Comparison of ENCODE assay signal across 18 cellular contexts in the genomic region with DNA sequence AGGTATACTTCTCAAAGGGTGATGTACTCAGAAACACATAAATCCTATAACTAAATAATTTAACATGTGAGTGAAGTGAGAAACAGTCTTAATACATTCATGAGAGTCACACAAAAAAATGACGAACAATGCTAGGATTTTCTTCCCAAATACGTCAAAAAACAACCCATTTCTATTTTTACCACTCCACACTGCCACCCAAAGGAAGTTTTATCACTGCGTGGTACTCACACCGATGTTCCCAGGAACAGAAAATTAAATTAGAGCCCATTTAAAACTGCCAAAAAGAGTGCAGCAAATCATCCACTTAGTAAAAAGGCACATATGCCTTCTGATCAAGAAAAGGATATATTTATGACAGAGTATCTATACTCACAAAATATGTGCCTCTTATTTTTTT.
A peak's percentile ranks its signal among the peaks of the same experiment; 100 is the strongest.
DNase-seq lines count a peak whose midpoint lies in the region; ATAC-seq, FAIRE-seq and TF ChIP-seq lines count a peak whose summit lies in the region.
"Had no signal": no experiment of that assay in that cellular context is flagged by ENCODE, and none has a peak within 500 bp of the region (broad histone marks: within the 10 kb centered on the region; RNA-seq: fewer than 3 reads in every experiment).

No MANE protein-coding gene starts in this region.

- 30% methylated on average over 4 of the region's 4 CpGs for WGBS in mammary epithelial cell (ENCODE audit: low coverage, missing lambda C conversion rate)

- H3K4me2 ChIP-seq in mammary epithelial cell (ENCODE audit: insufficient read depth, low read depth, low read length) = no peak overlapping the region

- peak; percentile 8 for DNase-seq in MCF 10A (ENCODE audit: unreplicated experiment)
- no peak for DNase-seq in mammary epithelial cell
- no peak for DNase-seq in kidney epithelial cell (ENCODE audit: low read depth)
- peak; percentile 4 for DNase-seq in urothelium cell line (ENCODE audit: low spot score)
- no peak for DNase-seq in kidney
- DNase-seq in cardiac septum (ENCODE audit: low spot score) = no peak
- no peak for DNase-seq in KBM-7
- DNase-seq: ACHN; activated CD8-positive, alpha-beta T cell treated with anti-CD3 and anti-CD28 coated beads for 36 hours; GF-D8; mesenchymal stem cell; NCI-H1436; Peyer's patch had no signal

- H3K27me3 Mint-ChIP-seq in MCF 10A (ENCODE audit: insufficient read depth, unreplicated experiment) = no peaks in the 10 kb centered on the region
- H3K27me3 Mint-ChIP-seq: activated CD8-positive, alpha-beta T cell treated with anti-CD3 and anti-CD28 coated beads for 36 hours had no signal

- no peaks in the 10 kb centered on the region for H3K4me1 Mint-ChIP-seq in MCF 10A (ENCODE audit: insufficient read depth, unreplicated experiment)
- H3K4me1 Mint-ChIP-seq: stimulated activated effector memory CD8-positive, alpha-beta T cell treated with anti-CD3 and anti-CD28 coated beads, Interleukin-12 subunit alpha, Interleukin-12 subunit beta, amount 100 ng/mL, for 72 hours had no signal

- dilution Hi-C loops in mammary epithelial cell (cut with HindIII; ENCODE audit: low sequenced_read_pairs) = no loop called here

- no peaks in the 10 kb centered on the region for H3K79me2 ChIP-seq in mammary epithelial cell (ENCODE audit: insufficient read depth, low read length)

- no peak overlapping the region for H2AFZ ChIP-seq in mammary epithelial cell (ENCODE audit: low read depth, low read length)

- in situ Hi-C loops in mammary epithelial cell (cut with MboI; ENCODE audit: low sequenced_read_pairs in 2 of 2) (no loop called here), KBM-7 (cut with MboI; ENCODE audit: low pct_unique_long_range_greater_than_20kb, low sequenced_read_pairs) (no loop called here)

- no peaks in the 10 kb centered on the region for H3K4me1 ChIP-seq in mammary epithelial cell (ENCODE audit: insufficient read depth, low read length)
- no peaks in the 10 kb centered on the region for H3K4me1 ChIP-seq in kidney (ENCODE audit: control insufficient read depth in 1 of 2, insufficient read depth in 1 of 2, low read depth in 1 of 2, low read length in 2 of 2)
- H3K4me1 ChIP-seq: gastroesophageal sphincter, Peyer's patch had no signal

- TF ChIP-seq CTCF in MCF 10A (IDR thresholded peaks at IDR 0.05; ENCODE audit: unreplicated experiment) (no peak), mammary epithelial cell (conservative IDR thresholded peaks at IDR 0.05 in 1 of 2, IDR thresholded peaks at IDR 0.05 in 1 of 2; ENCODE audit: extremely low read depth in 1 of 2, insufficient read depth in 1 of 2, low read depth in 1 of 2, low read length in 2 of 2) (peak in 1 of 2 donors; percentile 20), kidney epithelial cell (IDR thresholded peaks at IDR 0.05; ENCODE audit: insufficient read depth, low read length, poor library complexity, severe bottlenecking) (peak; percentile 25), kidney (IDR thresholded peaks at IDR 0.05; ENCODE audit: borderline replicate concordance, extremely low read depth, insufficient read depth) (no peak)

- H3K9me3 Mint-ChIP-seq in MCF 10A (ENCODE audit: unreplicated experiment) = no peaks in the 10 kb centered on the region

- H3K36me3 Mint-ChIP-seq in MCF 10A (ENCODE audit: insufficient read depth, unreplicated experiment) = no peaks in the 10 kb centered on the region
- H3K36me3 Mint-ChIP-seq: stimulated activated effector memory CD8-positive, alpha-beta T cell treated with anti-CD3 and anti-CD28 coated beads, Interleukin-12 subunit alpha, Interleukin-12 subunit beta, amount 100 ng/mL, for 72 hours had no signal

- no peak overlapping the region for H3K9ac ChIP-seq in mammary epithelial cell (ENCODE audit: insufficient read depth, low read length)
- no peak overlapping the region for H3K9ac ChIP-seq in kidney (ENCODE audit: low read length in 2 of 2)

- H3K9me3 ChIP-seq in mammary epithelial cell (replicated peaks; ENCODE audit: insufficient read depth, low read length) = no peaks in the 10 kb centered on the region
- no peaks in the 10 kb centered on the region for H3K9me3 ChIP-seq in kidney (ENCODE audit: control insufficient read depth in 1 of 2, low read length in 2 of 2)
- H3K9me3 ChIP-seq: Peyer's patch had no signal

- FAIRE-seq in urothelium cell line (lab: Jason Lieb, UNC) (no peak), kidney (lab: Jason Lieb, UNC) (no peak)

- intact Hi-C loops in MCF 10A (cut with micrococcal nuclease) = no loop called here
- intact Hi-C loops in mammary epithelial cell (cut with micrococcal nuclease) = no loop called here
- intact Hi-C loops in kidney (cut with DNase I) = no loop called here
- intact Hi-C loops in cardiac septum (cut with DNase I) = no loop called here

- H3K27me3 ChIP-seq in mammary epithelial cell (ENCODE audit: insufficient read depth, low read length) (no peaks in the 10 kb centered on the region), kidney epithelial cell (ENCODE audit: control insufficient read depth, insufficient read depth, low read length) (no peaks in the 10 kb centered on the region)
- H3K27me3 ChIP-seq: gastroesophageal sphincter, Peyer's patch had no signal

- no peaks in the 10 kb centered on the region for H4K20me1 ChIP-seq in mammary epithelial cell (ENCODE audit: insufficient read depth, low read length)

- POLR2A ChIA-PET in MCF 10A (lab: Yijun Ruan, JAX) = no interaction called here

- CTCF ChIA-PET in MCF 10A (lab: Yijun Ruan, JAX) (interaction anchor here (0.6 to 0.9 kb wide), 3 partner anchors 14 to 995 kb away, joined by 3 to 5 read pairs (median 5); no protein-coding TSS in a partner anchor), mammary epithelial cell (lab: Charles Lee; ENCODE audit: low non-redundant PET) (no interaction called here)

- ATAC-seq in SK-N-SH treated with all-trans-retinoic acid at 6 μM for 48 hours = 0 out of 3 replicates have a peak, but pooled peaks have one; percentile 19
- ATAC-seq: activated CD8-positive, alpha-beta T cell treated with anti-CD3 and anti-CD28 coated beads for 36 hours; gastroesophageal sphincter; stimulated activated effector memory CD8-positive, alpha-beta T cell treated with anti-CD3 and anti-CD28 coated beads, Interleukin-12 subunit alpha, Interleukin-12 subunit beta, amount 100 ng/mL, for 72 hours had no signal

- BruUV-seq in MCF 10A (replicated peaks; lab: Mats Ljungman, UMichigan) (no TSS peak), mammary epithelial cell (replicated peaks; lab: Mats Ljungman, UMichigan) (no TSS peak)

- H3K27ac ChIP-seq in mammary epithelial cell (ENCODE audit: insufficient read depth, low read depth, low read length) (no peak overlapping the region), kidney (ENCODE audit: low read depth in 2 of 2, low read length in 2 of 2) (no peak overlapping the region)
- H3K27ac ChIP-seq: gastroesophageal sphincter, Peyer's patch, skin epidermis had no signal

- no peak overlapping the region for H3K4me3 Mint-ChIP-seq in MCF 10A (ENCODE audit: unreplicated experiment)
- H3K4me3 Mint-ChIP-seq: activated CD8-positive, alpha-beta T cell treated with anti-CD3 and anti-CD28 coated beads for 36 hours; activated T-helper 1 cell treated with anti-CD3 and anti-CD28 coated beads, Interleukin-12 subunit alpha, Interleukin-12 subunit beta, Interleukin-2, Interleukin-4 antibody, amounts not matched to agents 30 ng/mL and 10 ng/mL and 1 ng/mL, durations not matched to agents 14 hours and 24 hours and 36 hours; stimulated activated effector memory CD8-positive, alpha-beta T cell treated with anti-CD3 and anti-CD28 coated beads, Interleukin-12 subunit alpha, Interleukin-12 subunit beta, amount 100 ng/mL, for 72 hours had no signal

- H3K4me3 ChIP-seq in mammary epithelial cell (replicated peaks in 1 of 3; ENCODE audit: insufficient read depth in 1 of 3, low read depth in 2 of 3, low read length in 3 of 3) (no peak overlapping the region), kidney epithelial cell (ENCODE audit: low read depth, low read length) (no peak overlapping the region), kidney (ENCODE audit: low read length in 2 of 2) (no peak overlapping the region)
- H3K4me3 ChIP-seq: gastroesophageal sphincter, Peyer's patch, skin epidermis had no signal

- no peaks in the 10 kb centered on the region for H3K36me3 ChIP-seq in mammary epithelial cell (ENCODE audit: insufficient read depth, low read length)
- no peaks in the 10 kb centered on the region for H3K36me3 ChIP-seq in kidney epithelial cell (ENCODE audit: control insufficient read depth, insufficient read depth, low read length)
- H3K36me3 ChIP-seq in kidney (ENCODE audit: control insufficient read depth in 1 of 2, insufficient read depth in 2 of 2, low read length in 2 of 2) = no peaks in the 10 kb centered on the region
- H3K36me3 ChIP-seq: gastroesophageal sphincter, Peyer's patch had no signal

- H3K27ac Mint-ChIP-seq in MCF 10A (ENCODE audit: low read depth, unreplicated experiment) = no peak overlapping the region
- H3K27ac Mint-ChIP-seq: activated CD8-positive, alpha-beta T cell treated with anti-CD3 and anti-CD28 coated beads for 36 hours; activated T-helper 1 cell treated with anti-CD3 and anti-CD28 coated beads, Interleukin-12 subunit alpha, Interleukin-12 subunit beta, Interleukin-2, Interleukin-4 antibody, amounts not matched to agents 30 ng/mL and 10 ng/mL and 1 ng/mL, durations not matched to agents 14 hours and 24 hours and 36 hours; stimulated activated effector memory CD8-positive, alpha-beta T cell treated with anti-CD3 and anti-CD28 coated beads, Interleukin-12 subunit alpha, Interleukin-12 subunit beta, amount 100 ng/mL, for 72 hours had no signal

TF ChIP-seq in SK-N-SH treated with all-trans-retinoic acid at 6 μM for 48 hours, 23 proteins besides CTCF, POLR2A, EP300 and RAD21:
- peak; percentile 42 for TF ChIP-seq ISL1 (CRISPR knock-in tag; IDR thresholded peaks at IDR 0.05)
- TF ChIP-seq, protein P1, sequence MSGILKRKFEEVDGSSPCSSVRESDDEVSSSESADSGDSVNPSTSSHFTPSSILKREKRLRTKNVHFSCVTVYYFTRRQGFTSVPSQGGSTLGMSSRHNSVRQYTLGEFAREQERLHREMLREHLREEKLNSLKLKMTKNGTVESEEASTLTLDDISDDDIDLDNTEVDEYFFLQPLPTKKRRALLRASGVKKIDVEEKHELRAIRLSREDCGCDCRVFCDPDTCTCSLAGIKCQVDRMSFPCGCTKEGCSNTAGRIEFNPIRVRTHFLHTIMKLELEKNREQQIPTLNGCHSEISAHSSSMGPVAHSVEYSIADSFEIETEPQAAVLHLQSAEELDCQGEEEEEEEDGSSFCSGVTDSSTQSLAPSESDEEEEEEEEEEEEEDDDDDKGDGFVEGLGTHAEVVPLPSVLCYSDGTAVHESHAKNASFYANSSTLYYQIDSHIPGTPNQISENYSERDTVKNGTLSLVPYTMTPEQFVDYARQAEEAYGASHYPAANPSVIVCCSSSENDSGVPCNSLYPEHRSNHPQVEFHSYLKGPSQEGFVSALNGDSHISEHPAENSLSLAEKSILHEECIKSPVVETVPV (CRISPR knock-in tag; IDR thresholded peaks at IDR 0.05) = no peak
- no peak for TF ChIP-seq RARB (CRISPR knock-in tag; IDR thresholded peaks at IDR 0.05)

Comparison
In these comparisons a context has a peak if more than half of its experiments do, and no peak if none do; other contexts are left out.
1. DNase-seq: peak in MCF 10A (single experiment) and urothelium cell line (single experiment); none in mammary epithelial cell (single experiment), kidney epithelial cell (single experiment), kidney (single experiment), cardiac septum (single experiment) and KBM-7 (single experiment).